8 cellular contexts compared by ENCODE assay signal in the genomic region with DNA sequence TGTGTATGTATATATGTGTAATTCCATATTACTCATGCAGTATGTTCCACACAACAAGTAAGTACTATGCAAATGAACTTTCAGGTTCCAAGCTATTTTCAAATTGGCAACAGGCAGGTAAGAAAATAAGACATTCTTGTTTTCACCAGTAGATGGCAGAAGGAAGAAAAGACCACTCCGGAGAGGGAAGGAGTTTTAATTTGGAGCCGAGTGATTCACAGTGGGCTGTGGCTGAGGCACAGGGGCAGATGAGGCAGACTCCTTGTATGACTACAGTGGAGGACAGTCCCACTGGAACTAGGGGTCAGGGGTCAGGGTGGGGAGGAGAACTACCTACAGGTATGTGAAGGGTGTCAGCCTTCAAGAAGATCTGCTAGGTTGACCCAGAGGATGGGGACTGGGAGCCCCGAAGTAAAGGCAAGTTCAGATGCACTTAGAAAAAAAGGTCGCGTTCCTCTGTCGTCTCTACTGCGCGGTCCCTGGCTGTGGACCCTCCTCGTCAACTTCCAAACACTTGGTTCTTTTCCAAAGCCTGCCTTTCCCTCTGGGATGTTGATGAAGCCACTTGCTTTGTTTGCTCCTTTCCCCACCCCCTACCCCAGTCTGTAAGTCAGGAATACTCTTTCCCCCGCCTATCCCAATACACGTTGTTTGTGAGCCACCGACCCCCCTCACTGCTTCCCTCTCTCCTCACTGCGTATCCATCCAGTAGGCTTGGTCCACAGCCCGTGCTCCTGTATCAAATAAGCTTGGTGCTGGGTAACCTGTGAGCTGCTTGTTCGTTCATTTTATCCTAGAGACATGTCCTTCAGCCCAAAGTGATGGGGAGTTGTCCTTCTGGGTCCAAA. TPM values are rescaled to one million over a fixed set of nuclear protein-coding genes. Genes with fewer than 3 reads are reported as not detected.
DNase-seq lines count a peak whose midpoint lies in the region; ATAC-seq and TF ChIP-seq lines count a peak whose summit lies in the region.

No MANE protein-coding gene starts in this region.

- no peak overlapping the region for H3K4me3 Mint-ChIP-seq in CD14-positive monocyte
- no peak overlapping the region for H3K4me3 Mint-ChIP-seq in activated B cell treated with CpG ODN at 0.5 μM for 24 hours

- H3K4me1 Mint-ChIP-seq in CD14-positive monocyte: peaks cover 4% of the 10 kb centered on the region
- peaks cover 4% of the 10 kb centered on the region for H3K4me1 Mint-ChIP-seq in activated B cell treated with CpG ODN at 0.5 μM for 24 hours

- peaks cover 8% of the 10 kb centered on the region for H3K4me1 ChIP-seq in colonic mucosa

- H3K9me3 ChIP-seq in colonic mucosa: no peaks in the 10 kb centered on the region

- no peaks in the 10 kb centered on the region for H3K36me3 ChIP-seq in colonic mucosa

- no peak for TF ChIP-seq POLR2A in lower leg skin (IDR thresholded peaks at IDR 0.05)

- H3K4me3 ChIP-seq in colonic mucosa: no peak overlapping the region
- no peak overlapping the region for H3K4me3 ChIP-seq in lower leg skin (ENCODE audit: low read depth, poor library complexity, severe bottlenecking)

- H3K27ac ChIP-seq in colonic mucosa: no peak overlapping the region

- H3K27me3 Mint-ChIP-seq in CD14-positive monocyte (ENCODE audit: low read depth in 3 of 3): peaks cover 0 to 2% (median 0%) of the 10 kb centered on the region in 3 donors
- no peaks in the 10 kb centered on the region for H3K27me3 Mint-ChIP-seq in activated B cell treated with CpG ODN at 0.5 μM for 24 hours

- POLR2A ChIA-PET in activated B cell treated with CpG ODN at 0.5 μM for 24 hours (lab: Charles Lee): interaction anchor here (0.6 to 0.7 kb wide), 2 partner anchors 23 to 1546 kb away, joined by 3 to 10 read pairs; no protein-coding TSS in a partner anchor

- H3K27ac Mint-ChIP-seq in CD14-positive monocyte (peak overlapping the region in 1 of 7 donors; percentile 30), activated B cell treated with CpG ODN at 0.5 μM for 24 hours (no peak overlapping the region)

- ATAC-seq in GM21381 (IDR thresholded peaks at IDR 0.05; ENCODE audit: unreplicated experiment) (peak; percentile 57), activated B cell treated with CpG ODN at 0.5 μM for 24 hours (ENCODE audit: low read depth) (peak; percentile 65), HG03378 (IDR thresholded peaks at IDR 0.05; ENCODE audit: unreplicated experiment) (no peak)

- CTCF ChIA-PET in activated B cell treated with CpG ODN at 0.5 μM for 24 hours (lab: Charles Lee): interaction anchor here (0.6 to 1.7 kb wide), 11 partner anchors 8 to 374 kb away, joined by 3 to 16 read pairs (median 3); partner anchors contain the start of gene APOLD1

- intact Hi-C loops in CD14-positive monocyte (cut with micrococcal nuclease) (no loop called here), activated B cell treated with CpG ODN at 0.5 μM for 24 hours (cut with micrococcal nuclease) (loop anchor here (1.0 kb wide), 1 partner anchor 375 kb away; no protein-coding TSS in a partner anchor), colonic mucosa (cut with DNase I) (loop anchor here (10.0 kb wide), 2 partner anchors 48 to 138 kb away; no protein-coding TSS in a partner anchor), lower leg skin (cut with DNase I; ENCODE audit: low total_unique reads) (no loop called here)

- no peaks in the 10 kb centered on the region for H3K27me3 ChIP-seq in colonic mucosa

- peaks cover 23 to 26% of the 10 kb centered on the region in 2 donors for H3K36me3 Mint-ChIP-seq in CD14-positive monocyte
- H3K36me3 Mint-ChIP-seq in activated B cell treated with CpG ODN at 0.5 μM for 24 hours (ENCODE audit: low read depth): peaks cover 30% of the 10 kb centered on the region

- H3K9ac ChIP-seq in colonic mucosa (ENCODE audit: low read depth in 2 of 2, low read length in 2 of 2): peak overlapping the region in 1 of 2 donors; percentile 42

- no peak for DNase-seq in CD14-positive monocyte (ENCODE audit: low spot score)
- DNase-seq in NCI-H1417 treated with DMSO at 0.1 percent for 48 hours (lab: John Stamatoyannopoulos, UW): peak; percentile 4
- no peak for DNase-seq in activated B cell treated with CpG ODN at 0.5 μM for 24 hours
- peak; percentile 49 for DNase-seq in colonic mucosa
- DNase-seq in lower leg skin (ENCODE audit: low spot score in 2 of 2): peak; percentile 35 to 82
- DNase-seq in stimulated activated CD8-positive, alpha-beta memory T cell treated with anti-CD3 and anti-CD28 coated beads, Interleukin-4, amount 100 ng/mL, for 24 hours (ENCODE audit: low read depth): peak; percentile 7

- 60 to 68% methylated on average over 15 of the region's 15 CpGs for WGBS in lower leg skin, 2 donors

- H3K9me3 Mint-ChIP-seq in CD14-positive monocyte: no peaks in the 10 kb centered on the region
- H3K9me3 Mint-ChIP-seq in activated B cell treated with CpG ODN at 0.5 μM for 24 hours: peaks cover 4% of the 10 kb centered on the region

- TF ChIP-seq CTCF in CD14-positive monocyte (IDR thresholded peaks at IDR 0.05): peak; percentile 53
- no peak for TF ChIP-seq CTCF in activated B cell treated with CpG ODN at 0.5 μM for 24 hours (IDR thresholded peaks at IDR 0.05)
- peak; percentile 30 for TF ChIP-seq CTCF in colonic mucosa (IDR thresholded peaks at IDR 0.05)
- no peak for TF ChIP-seq CTCF in lower leg skin (IDR thresholded peaks at IDR 0.05)

RNA-seq across cellular contexts. Expression of gene DDX47, which starts 24.1 kb away (rescaled TPM):
- polyA plus RNA-seq in CD14-positive monocyte: 10 to 100 TPM; 30.1 to 35.2 TPM
- total RNA-seq in activated B cell treated with CpG ODN at 0.5 μM for 24 hours (97.1 and 98.5 TPM in 2 replicates), colonic mucosa (10 to 100 TPM; 36.1 to 45.0 TPM), lower leg skin (10 to 100 TPM; 38.7 to 59.8 (median 55.4) TPM)

RNA-seq across cellular contexts. Expression of gene APOLD1, which starts 51.8 kb away (rescaled TPM):
- under 1 TPM in 1 of 2 donors, not detected in 1; 0.08 TPM for polyA plus RNA-seq in CD14-positive monocyte
- total RNA-seq in activated B cell treated with CpG ODN at 0.5 μM for 24 hours (0.75 and 0.81 TPM in 2 replicates), colonic mucosa (1 to 10 TPM; 2.6 to 5.4 TPM), lower leg skin (10 to 100 TPM; 26.1 to 89.7 (median 34.7) TPM)

RNA-seq across cellular contexts. Expression of gene GPRC5A, which starts 54.1 kb away (rescaled TPM):
- not detected for polyA plus RNA-seq in CD14-positive monocyte
- not detected in 2 replicates for total RNA-seq in activated B cell treated with CpG ODN at 0.5 μM for 24 hours
- 100 to 1,000 TPM; 234 to 246 TPM for total RNA-seq in colonic mucosa
- total RNA-seq in lower leg skin: 1 to 10 TPM; 2.1 to 9.4 (median 5.3) TPM

Comparison
In these comparisons a context has a peak if more than half of its experiments do, and no peak if none do; other contexts are left out.
1. DNase-seq: peak in NCI-H1417 treated with DMSO at 0.1 percent for 48 hours (single experiment), colonic mucosa (single experiment), lower leg skin (2 of 2) and stimulated activated CD8-positive, alpha-beta memory T cell treated with anti-CD3 and anti-CD28 coated beads, Interleukin-4, amount 100 ng/mL, for 24 hours (single experiment); none in CD14-positive monocyte (single experiment) and activated B cell treated with CpG ODN at 0.5 μM for 24 hours (single experiment).
2. CTCF ChIP-seq: peak in CD14-positive monocyte (single experiment) and colonic mucosa (single experiment); none in activated B cell treated with CpG ODN at 0.5 μM for 24 hours (single experiment) and lower leg skin (0 of 3).
3. RNA of gene APOLD1, which starts 51.8 kb away (total RNA-seq): 26.1 to 89.7 TPM in lower leg skin; 2.6 to 5.4 TPM in colonic mucosa and 0.75 to 0.81 TPM in activated B cell treated with CpG ODN at 0.5 μM for 24 hours; every median in the first group is over 4 times any median in the second.
4. RNA of gene GPRC5A, which starts 54.1 kb away (total RNA-seq): 234 to 246 TPM in colonic mucosa; 2.1 to 9.4 TPM in lower leg skin and not detected in activated B cell treated with CpG ODN at 0.5 μM for 24 hours; every median in the first group is over 10 times any median in the second.
5. intact Hi-C loops: an anchor here in activated B cell treated with CpG ODN at 0.5 μM for 24 hours (1.0 kb wide) and colonic mucosa (10.0 kb wide); none called in CD14-positive monocyte and lower leg skin.